Comparison of ENCODE assay signal across 1 cellular context in genomic region chr5:39361306-39361705, GRCh38.
TF ChIP-seq lines count a peak whose summit lies in the region.

No MANE protein-coding gene starts in this region.

TF ChIP-seq in SK-N-SH, 30 proteins besides CTCF, POLR2A, EP300 and RAD21 (continued from another document):
- TF ChIP-seq USF1 (IDR thresholded peaks at IDR 0.05; ENCODE audit: borderline replicate concordance, low read depth) = no peak
- TF ChIP-seq FOXM1 (IDR thresholded peaks at IDR 0.05; ENCODE audit: low read depth) = no peak
- no peak for TF ChIP-seq MXI1 (IDR thresholded peaks at IDR 0.05; ENCODE audit: low read depth, low read length)
- no peak for TF ChIP-seq JUND (IDR thresholded peaks at IDR 0.05)
- no peak for TF ChIP-seq SIN3A (IDR thresholded peaks at IDR 0.05; ENCODE audit: borderline replicate concordance, low read depth, low read length)
TF ChIP-seq in SK-N-SH: peak in this region for 0.
